Comparison of ENCODE assay signal across 2 cellular contexts in genomic region chr9:127033784-127034183, GRCh38.
TF ChIP-seq lines count a peak whose summit lies in the region.

No MANE protein-coding gene starts in this region.

TF ChIP-seq in HEK293, 187 proteins besides CTCF, POLR2A, EP300 and RAD21 (continued from another document):
- peak; percentile 60 for TF ChIP-seq ZNF692 (tag by site-specific recombination; IDR thresholded peaks at IDR 0.05)
TF ChIP-seq in HEK293: peak in this region for 7.

TF ChIP-seq in SK-N-SH treated with all-trans-retinoic acid at 6 μM for 48 hours, 23 proteins besides CTCF, POLR2A, EP300 and RAD21 (continued from another document):
- no peak for TF ChIP-seq TSHZ2 (CRISPR knock-in tag; IDR thresholded peaks at IDR 0.05)
- no peak for TF ChIP-seq ZFP3 (CRISPR knock-in tag; IDR thresholded peaks at IDR 0.05)
- TF ChIP-seq GLIS3 (CRISPR knock-in tag; IDR thresholded peaks at IDR 0.05) = no peak
- no peak for TF ChIP-seq PPARA (CRISPR knock-in tag; IDR thresholded peaks at IDR 0.05; ENCODE audit: borderline replicate concordance)
- TF ChIP-seq ZNF565 (CRISPR knock-in tag; conservative IDR thresholded peaks at IDR 0.05; ENCODE audit: low read depth) = no peak
- TF ChIP-seq CSRNP3 (CRISPR knock-in tag; IDR thresholded peaks at IDR 0.05) = no peak
- no peak for TF ChIP-seq ZNF8 (CRISPR knock-in tag; IDR thresholded peaks at IDR 0.05)
- TF ChIP-seq TCF4 (CRISPR knock-in tag; IDR thresholded peaks at IDR 0.05; ENCODE audit: borderline replicate concordance) = no peak
- no peak for TF ChIP-seq ARNTL (CRISPR knock-in tag; IDR thresholded peaks at IDR 0.05; ENCODE audit: borderline replicate concordance, low read depth)
